In the genomic region with DNA sequence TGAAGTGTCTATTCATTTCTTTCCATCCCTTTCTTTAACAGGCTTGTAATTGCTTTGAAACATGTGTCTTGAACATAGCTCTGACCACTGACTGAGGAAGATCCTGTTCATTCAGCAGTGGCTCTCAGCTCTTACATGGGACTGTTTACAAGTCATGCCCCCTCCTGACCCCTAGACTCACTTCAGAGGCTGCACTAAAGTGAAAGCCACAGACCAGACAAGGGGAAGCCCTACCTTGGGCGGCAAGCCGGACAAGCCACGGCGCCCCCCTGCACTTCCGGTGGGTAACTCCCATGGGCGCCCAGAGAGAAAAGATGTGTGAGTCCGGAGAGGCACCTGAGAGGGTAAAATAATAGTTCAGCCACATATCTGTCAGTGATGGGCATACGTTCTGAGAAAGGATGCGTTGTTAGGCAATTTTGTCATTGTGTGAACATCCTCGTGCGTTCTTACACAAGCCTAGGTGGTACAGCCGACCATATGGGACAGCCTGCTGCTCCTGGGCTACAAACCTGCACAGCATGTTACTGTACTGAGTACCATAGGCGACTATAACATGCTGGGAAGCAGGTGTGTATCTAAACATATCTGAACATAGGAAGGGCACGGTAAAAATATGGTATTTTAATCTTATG, we compare ENCODE assay signal across 9 cellular contexts.
DNase-seq lines count a peak whose midpoint lies in the region; ATAC-seq and TF ChIP-seq lines count a peak whose summit lies in the region.
"Had no signal": no experiment of that assay in that cellular context is flagged by ENCODE, and none has a peak within 500 bp of the region (broad histone marks: within the 10 kb centered on the region; RNA-seq: fewer than 3 reads in every experiment).

No MANE protein-coding gene starts in this region.

- ATAC-seq in GM19467 (IDR thresholded peaks at IDR 0.05; ENCODE audit: unreplicated experiment) (peak; percentile 54), HG03175 (IDR thresholded peaks at IDR 0.05; ENCODE audit: unreplicated experiment) (peak; percentile 57)
- peak; percentile 63 for ATAC-seq in activated naive CD8-positive, alpha-beta T cell treated with anti-CD3 and anti-CD28 coated beads, Interleukin-2, amount 50 U/mL, for 24 hours

- no peaks in the 10 kb centered on the region for H3K27me3 ChIP-seq in right atrium auricular region

- peaks cover 0 to 14% of the 10 kb centered on the region in 2 donors for H3K4me1 ChIP-seq in right atrium auricular region

- H3K9me3 ChIP-seq in right atrium auricular region = no peaks in the 10 kb centered on the region

- no peak overlapping the region for H3K27ac ChIP-seq in right atrium auricular region

- no peak overlapping the region for H3K4me3 ChIP-seq in right atrium auricular region

- no peaks in the 10 kb centered on the region for H3K9me3 Mint-ChIP-seq in activated naive CD8-positive, alpha-beta T cell treated with anti-CD3 and anti-CD28 coated beads, Interleukin-2, amount 50 U/mL, for 24 hours

- H3K27me3 Mint-ChIP-seq in activated naive CD8-positive, alpha-beta T cell treated with anti-CD3 and anti-CD28 coated beads, Interleukin-2, amount 50 U/mL, for 24 hours = no peaks in the 10 kb centered on the region

- H3K36me3 Mint-ChIP-seq in activated naive CD8-positive, alpha-beta T cell treated with anti-CD3 and anti-CD28 coated beads, Interleukin-2, amount 50 U/mL, for 24 hours (ENCODE audit: low read depth) = no peaks in the 10 kb centered on the region

- no peak overlapping the region for H3K4me3 Mint-ChIP-seq in activated naive CD8-positive, alpha-beta T cell treated with anti-CD3 and anti-CD28 coated beads, Interleukin-2, amount 50 U/mL, for 24 hours

- no peaks in the 10 kb centered on the region for H3K36me3 ChIP-seq in right atrium auricular region

- peak overlapping the region; percentile 40 for H3K27ac Mint-ChIP-seq in activated naive CD8-positive, alpha-beta T cell treated with anti-CD3 and anti-CD28 coated beads, Interleukin-2, amount 50 U/mL, for 24 hours

- peak; percentile 72 for DNase-seq in GM13976 (ENCODE audit: low spot score)
- DNase-seq in activated naive CD8-positive, alpha-beta T cell treated with anti-CD3 and anti-CD28 coated beads, Interleukin-2, amount 50 U/mL, for 24 hours = peak; percentile 39
- no peak for DNase-seq in NCI-H2227 treated with DMSO at 0.1 percent for 48 hours (lab: John Stamatoyannopoulos, UW)
- no peak for DNase-seq in NCI-H524 treated with DMSO at 0.1 percent for 48 hours (lab: John Stamatoyannopoulos, UW)
- DNase-seq in DMS 273 (lab: John Stamatoyannopoulos, UW; ENCODE audit: unreplicated experiment) = no peak
- DNase-seq in right atrium auricular region (ENCODE audit: low spot score) = no peak
- DNase-seq: retina had no signal

- H3K4me1 Mint-ChIP-seq in activated naive CD8-positive, alpha-beta T cell treated with anti-CD3 and anti-CD28 coated beads, Interleukin-2, amount 50 U/mL, for 24 hours = peaks cover 34% of the 10 kb centered on the region

- in situ Hi-C loops in GM13976 (cut with MboI; ENCODE audit: low sequenced_read_pairs, unreplicated experiment) = no loop called here

- TF ChIP-seq CTCF in GM13976 (IDR thresholded peaks at IDR 0.05; ENCODE audit: borderline replicate concordance, control extremely low read depth, extremely low read depth, insufficient read depth, missing control alignments) (no peak), right atrium auricular region (IDR thresholded peaks at IDR 0.05) (no peak)

Comparison
In these comparisons a context has a peak if more than half of its experiments do, and no peak if none do; other contexts are left out.
1. DNase-seq: peak in GM13976 (single experiment) and activated naive CD8-positive, alpha-beta T cell treated with anti-CD3 and anti-CD28 coated beads, Interleukin-2, amount 50 U/mL, for 24 hours (single experiment); none in NCI-H2227 treated with DMSO at 0.1 percent for 48 hours (single experiment), NCI-H524 treated with DMSO at 0.1 percent for 48 hours (single experiment), DMS 273 (single experiment) and right atrium auricular region (single experiment).
2. Peak in every context shown above with its lines, with median percentiles within 50 percentile points of each other: ATAC-seq.